Comparison of ENCODE assay signal across 8 cellular contexts in genomic region chr5:1800470-1801060, GRCh38. TPM values are rescaled to one million over a fixed set of nuclear protein-coding genes. Genes with fewer than 3 reads are reported as not detected.
DNase-seq lines count a peak whose midpoint lies in the region; ATAC-seq and TF ChIP-seq lines count a peak whose summit lies in the region.

No MANE protein-coding gene starts in this region.

- H3K4me1 ChIP-seq in tibial nerve: peaks cover 0 to 49% (median 11%) of the 10 kb centered on the region in 4 donors

- H3K36me3 ChIP-seq in tibial nerve: peaks cover 0 to 62% (median 0%) of the 10 kb centered on the region in 3 donors

- H3K27ac ChIP-seq in tibial nerve: peak overlapping the region; percentile 69 to 93 (median 79)

- ATAC-seq in HG03378 (IDR thresholded peaks at IDR 0.05; ENCODE audit: unreplicated experiment): peak; percentile 10
- no peak for ATAC-seq in GM19455 (IDR thresholded peaks at IDR 0.05; ENCODE audit: unreplicated experiment)

- DNase-seq in NCI-H446 treated with DMSO at 0.1 percent for 48 hours (lab: John Stamatoyannopoulos, UW): peak; percentile 26
- DNase-seq in NCI-H446 (lab: John Stamatoyannopoulos, UW): no peak
- peak; percentile 2 for DNase-seq in SIG-M5 (lab: John Stamatoyannopoulos, UW)
- DNase-seq in choroid plexus epithelial cell (ENCODE audit: low read depth): peak; percentile 45
- peak; percentile 64 for DNase-seq in medulla oblongata (ENCODE audit: extremely low spot score)
- DNase-seq in tibial nerve (ENCODE audit: low spot score in 2 of 2): no peak

- H3K9me3 ChIP-seq in tibial nerve: no peaks in the 10 kb centered on the region

- 5 to 6% methylated on average over 20 of the region's 20 CpGs for WGBS in tibial nerve, 2 donors

- TF ChIP-seq EP300 in tibial nerve (IDR thresholded peaks at IDR 0.05): no peak

- TF ChIP-seq POLR2A in tibial nerve (IDR thresholded peaks at IDR 0.05): no peak

- no peaks in the 10 kb centered on the region for H3K27me3 ChIP-seq in tibial nerve

- TF ChIP-seq CTCF in choroid plexus epithelial cell (conservative IDR thresholded peaks at IDR 0.05; ENCODE audit: low read depth, low read length) (no peak), tibial nerve (IDR thresholded peaks at IDR 0.05) (no peak)

- H3K4me3 ChIP-seq in choroid plexus epithelial cell (ENCODE audit: low read depth, low read length) (peak overlapping the region; percentile 99), tibial nerve (peak overlapping the region; percentile 62 to 99 (median 92))

RNA-seq across cellular contexts. Expression of gene NDUFS6, which starts 0.6 kb away (rescaled TPM):
- 10 to 100 TPM; 28.2 to 62.0 (median 40.3) TPM for total RNA-seq in tibial nerve

RNA-seq across cellular contexts. Expression of gene MRPL36, which starts 0.9 kb away (rescaled TPM):
- total RNA-seq in tibial nerve: 10 to 100 TPM; 18.2 to 54.0 (median 27.8) TPM

Comparison
In these comparisons a context has a peak if more than half of its experiments do, and no peak if none do; other contexts are left out.
1. DNase-seq: peak in NCI-H446 treated with DMSO at 0.1 percent for 48 hours (single experiment), SIG-M5 (single experiment), choroid plexus epithelial cell (single experiment) and medulla oblongata (single experiment); none in NCI-H446 (0 of 2) and tibial nerve (0 of 2).